In genomic region chr2:238907717-238908173, GRCh38 we compare ENCODE assay signal across 1 cellular context.
TF ChIP-seq lines count a peak whose summit lies in the region.

No MANE protein-coding gene starts in this region.

TF ChIP-seq in IMR-90, 13 proteins besides CTCF, POLR2A, EP300 and RAD21:
- TF ChIP-seq FOS (IDR thresholded peaks at IDR 0.05; ENCODE audit: low read depth, low read length) (no peak), MAZ (IDR thresholded peaks at IDR 0.05; ENCODE audit: borderline replicate concordance, low read depth, low read length) (no peak), RFX5 (IDR thresholded peaks at IDR 0.05; ENCODE audit: low read depth, low read length) (no peak), MXI1 (IDR thresholded peaks at IDR 0.05; ENCODE audit: borderline replicate concordance, low read depth, low read length) (no peak), SMC3 (IDR thresholded peaks at IDR 0.05; ENCODE audit: low read depth, low read length) (no peak), CEBPB (IDR thresholded peaks at IDR 0.05; ENCODE audit: low read depth, low read length) (no peak), NFE2L2 (IDR thresholded peaks at IDR 0.05; ENCODE audit: low read depth, low read length) (no peak), MAFK (IDR thresholded peaks at IDR 0.05; ENCODE audit: low read depth, low read length) (no peak)
- TF ChIP-seq, protein P1, sequence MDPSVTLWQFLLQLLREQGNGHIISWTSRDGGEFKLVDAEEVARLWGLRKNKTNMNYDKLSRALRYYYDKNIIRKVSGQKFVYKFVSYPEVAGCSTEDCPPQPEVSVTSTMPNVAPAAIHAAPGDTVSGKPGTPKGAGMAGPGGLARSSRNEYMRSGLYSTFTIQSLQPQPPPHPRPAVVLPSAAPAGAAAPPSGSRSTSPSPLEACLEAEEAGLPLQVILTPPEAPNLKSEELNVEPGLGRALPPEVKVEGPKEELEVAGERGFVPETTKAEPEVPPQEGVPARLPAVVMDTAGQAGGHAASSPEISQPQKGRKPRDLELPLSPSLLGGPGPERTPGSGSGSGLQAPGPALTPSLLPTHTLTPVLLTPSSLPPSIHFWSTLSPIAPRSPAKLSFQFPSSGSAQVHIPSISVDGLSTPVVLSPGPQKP (IDR thresholded peaks at IDR 0.05; ENCODE audit: borderline replicate concordance, low read depth, low read length): no peak
